ENCODE assay signal across 8 cellular contexts in the genomic region with DNA sequence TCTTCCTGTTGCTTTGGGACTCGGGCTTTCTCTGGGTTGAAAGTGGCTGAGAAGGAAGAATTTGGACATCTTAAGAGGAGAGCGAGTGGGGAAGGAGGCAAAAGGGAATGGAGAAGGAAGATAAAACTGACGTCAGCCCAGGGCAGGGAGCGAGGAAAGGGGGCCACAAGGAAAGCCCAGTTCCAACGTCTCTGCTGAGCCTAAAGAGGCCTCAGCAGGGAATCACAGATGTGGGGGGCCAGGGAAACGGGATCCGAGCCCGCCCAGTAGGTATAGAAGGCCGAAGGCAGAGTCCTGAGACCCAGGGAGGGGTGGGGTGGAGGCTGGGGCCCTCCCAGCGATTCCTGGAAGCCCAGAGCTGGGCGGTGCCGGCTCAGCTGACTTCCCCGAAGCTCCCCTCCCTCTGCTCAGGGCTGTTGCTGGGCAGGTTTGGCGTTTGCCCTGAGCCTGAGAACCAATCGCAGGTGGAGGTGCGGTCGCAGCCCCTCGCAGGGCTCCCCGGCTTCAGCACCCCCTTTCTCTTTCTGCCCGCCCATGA.
DNase-seq lines count a peak whose midpoint lies in the region; ATAC-seq and TF ChIP-seq lines count a peak whose summit lies in the region.

No MANE protein-coding gene starts in this region.

- in situ Hi-C loops in T47D (cut with HindIII; ENCODE audit: low pct_unique_long_range_greater_than_20kb, low sequenced_read_pairs), result no loop called here

- peak; percentile 66 for DNase-seq in GF-D8 (lab: John Stamatoyannopoulos, UW)
- peak; percentile 71 for DNase-seq in HFF-Myc (ENCODE audit: extremely low read depth, low read depth)
- peak; percentile 66 for DNase-seq in NCI-H2081 treated with DMSO at 0.1 percent for 48 hours (lab: John Stamatoyannopoulos, UW)
- DNase-seq in T47D (ENCODE audit: low read depth in 1 of 2, low spot score in 1 of 2), result peak; percentile 74 to 97

- H3K4me3 ChIP-seq in HFF-Myc (replicated peaks; ENCODE audit: low read depth, low read length), result peak overlapping the region; percentile 48
- peak overlapping the region; percentile 92 for H3K4me3 ChIP-seq in iPS-20b (ENCODE audit: low read length)
- peak overlapping the region; percentile 36 to 59 (median 43) for H3K4me3 ChIP-seq in skin epidermis

- no peak for ATAC-seq in GM21367 (IDR thresholded peaks at IDR 0.05; ENCODE audit: unreplicated experiment)

- no peaks in the 10 kb centered on the region for H3K9me3 ChIP-seq in iPS-20b (ENCODE audit: insufficient read depth, low read depth, low read length)

- H3K27ac ChIP-seq in VCaP, result peak overlapping the region; percentile 100
- peak overlapping the region; percentile 88 for H3K27ac ChIP-seq in iPS-20b (ENCODE audit: low read length)
- peak overlapping the region; percentile 82 to 100 (median 99) for H3K27ac ChIP-seq in skin epidermis

- TF ChIP-seq CTCF in HFF-Myc (IDR thresholded peaks at IDR 0.05; ENCODE audit: low read depth, low read length, missing control alignments) (no peak), VCaP (conservative IDR thresholded peaks at IDR 0.05) (no peak)

- no peaks in the 10 kb centered on the region for H3K36me3 ChIP-seq in iPS-20b (ENCODE audit: insufficient read depth, low read depth, low read length)

- H3K4me1 ChIP-seq in iPS-20b (ENCODE audit: insufficient read depth, low read length), result peaks cover 33% of the 10 kb centered on the region

- peak overlapping the region; percentile 92 for H3K9ac ChIP-seq in iPS-20b (ENCODE audit: low read depth, low read length)

- no peaks in the 10 kb centered on the region for H3K27me3 ChIP-seq in iPS-20b (ENCODE audit: insufficient read depth, low read length)
